1 cellular context compared by ENCODE assay signal in genomic region chr11:33371049-33371448, GRCh38.
TF ChIP-seq lines count a peak whose summit lies in the region.

No MANE protein-coding gene starts in this region.

TF ChIP-seq in SK-N-SH treated with all-trans-retinoic acid at 6 μM for 48 hours, 23 proteins besides CTCF, POLR2A, EP300 and RAD21 (continued from another document):
- TF ChIP-seq, protein P1, sequence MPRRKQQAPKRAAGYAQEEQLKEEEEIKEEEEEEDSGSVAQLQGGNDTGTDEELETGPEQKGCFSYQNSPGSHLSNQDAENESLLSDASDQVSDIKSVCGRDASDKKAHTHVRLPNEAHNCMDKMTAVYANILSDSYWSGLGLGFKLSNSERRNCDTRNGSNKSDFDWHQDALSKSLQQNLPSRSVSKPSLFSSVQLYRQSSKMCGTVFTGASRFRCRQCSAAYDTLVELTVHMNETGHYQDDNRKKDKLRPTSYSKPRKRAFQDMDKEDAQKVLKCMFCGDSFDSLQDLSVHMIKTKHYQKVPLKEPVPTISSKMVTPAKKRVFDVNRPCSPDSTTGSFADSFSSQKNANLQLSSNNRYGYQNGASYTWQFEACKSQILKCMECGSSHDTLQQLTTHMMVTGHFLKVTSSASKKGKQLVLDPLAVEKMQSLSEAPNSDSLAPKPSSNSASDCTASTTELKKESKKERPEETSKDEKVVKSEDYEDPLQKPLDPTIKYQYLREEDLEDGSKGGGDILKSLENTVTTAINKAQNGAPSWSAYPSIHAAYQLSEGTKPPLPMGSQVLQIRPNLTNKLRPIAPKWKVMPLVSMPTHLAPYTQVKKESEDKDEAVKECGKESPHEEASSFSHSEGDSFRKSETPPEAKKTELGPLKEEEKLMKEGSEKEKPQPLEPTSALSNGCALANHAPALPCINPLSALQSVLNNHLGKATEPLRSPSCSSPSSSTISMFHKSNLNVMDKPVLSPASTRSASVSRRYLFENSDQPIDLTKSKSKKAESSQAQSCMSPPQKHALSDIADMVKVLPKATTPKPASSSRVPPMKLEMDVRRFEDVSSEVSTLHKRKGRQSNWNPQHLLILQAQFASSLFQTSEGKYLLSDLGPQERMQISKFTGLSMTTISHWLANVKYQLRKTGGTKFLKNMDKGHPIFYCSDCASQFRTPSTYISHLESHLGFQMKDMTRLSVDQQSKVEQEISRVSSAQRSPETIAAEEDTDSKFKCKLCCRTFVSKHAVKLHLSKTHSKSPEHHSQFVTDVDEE (CRISPR knock-in tag; IDR thresholded peaks at IDR 0.05), result no peak
